In genomic region chr9:16445141-16445920, GRCh38 we compare ENCODE assay signal across 18 cellular contexts.
DNase-seq lines count a peak whose midpoint lies in the region; ATAC-seq and TF ChIP-seq lines count a peak whose summit lies in the region.
"Had no signal": no experiment of that assay in that cellular context is flagged by ENCODE, and none has a peak within 500 bp of the region (broad histone marks: within the 10 kb centered on the region; RNA-seq: fewer than 3 reads in every experiment).

No MANE protein-coding gene starts in this region.

- H4K20me1 ChIP-seq in fibroblast of lung (ENCODE audit: control insufficient read depth, extremely low read depth, insufficient read depth, low read length) = no peaks in the 10 kb centered on the region

- H3K9me3 ChIP-seq in fibroblast of lung (ENCODE audit: control insufficient read depth, insufficient read depth, low read depth, low read length) (no peaks in the 10 kb centered on the region), esophagus muscularis mucosa (no peaks in the 10 kb centered on the region)
- H3K9me3 ChIP-seq: ovary had no signal

- H3K27me3 ChIP-seq in fibroblast of lung (ENCODE audit: control insufficient read depth, insufficient read depth, low read length) (no peaks in the 10 kb centered on the region), esophagus muscularis mucosa (no peaks in the 10 kb centered on the region)
- H3K27me3 ChIP-seq: ovary had no signal

- H3K9me3 Mint-ChIP-seq in osteocyte (ENCODE audit: unreplicated experiment) = no peaks in the 10 kb centered on the region
- peaks cover 6% of the 10 kb centered on the region for H3K9me3 Mint-ChIP-seq in stimulated activated effector memory CD8-positive, alpha-beta T cell treated with anti-CD3 and anti-CD28 coated beads, Interleukin-12 subunit alpha, Interleukin-12 subunit beta, amount 100 ng/mL, for 72 hours
- H3K9me3 Mint-ChIP-seq: activated naive CD4-positive, alpha-beta T cell treated with anti-CD3 and anti-CD28 coated beads, Interleukin-2, amount 50 U/mL, for 24 hours; CD8-positive, alpha-beta T cell; endodermal cell had no signal

- H3K9ac ChIP-seq in fibroblast of lung (ENCODE audit: insufficient read depth, low read length) = no peak overlapping the region

- no peaks in the 10 kb centered on the region for H3K79me2 ChIP-seq in fibroblast of lung (ENCODE audit: control insufficient read depth, insufficient read depth, low read length)

- no peaks in the 10 kb centered on the region for H3K36me3 Mint-ChIP-seq in osteocyte (ENCODE audit: unreplicated experiment)
- H3K36me3 Mint-ChIP-seq in stimulated activated effector memory CD8-positive, alpha-beta T cell treated with anti-CD3 and anti-CD28 coated beads, Interleukin-12 subunit alpha, Interleukin-12 subunit beta, amount 100 ng/mL, for 72 hours = no peaks in the 10 kb centered on the region
- H3K36me3 Mint-ChIP-seq: activated naive CD4-positive, alpha-beta T cell treated with anti-CD3 and anti-CD28 coated beads, Interleukin-2, amount 50 U/mL, for 24 hours; CD8-positive, alpha-beta T cell had no signal

- intact Hi-C loops in esophagus muscularis mucosa (cut with DNase I) = no loop called here

- no peak for TF ChIP-seq EP300 in esophagus muscularis mucosa (IDR thresholded peaks at IDR 0.05)

- peaks cover 34% of the 10 kb centered on the region for H3K4me1 Mint-ChIP-seq in osteocyte (ENCODE audit: unreplicated experiment)
- no peaks in the 10 kb centered on the region for H3K4me1 Mint-ChIP-seq in stimulated activated effector memory CD8-positive, alpha-beta T cell treated with anti-CD3 and anti-CD28 coated beads, Interleukin-12 subunit alpha, Interleukin-12 subunit beta, amount 100 ng/mL, for 72 hours
- H3K4me1 Mint-ChIP-seq: activated naive CD4-positive, alpha-beta T cell treated with anti-CD3 and anti-CD28 coated beads, Interleukin-2, amount 50 U/mL, for 24 hours had no signal

- H3K27ac ChIP-seq in fibroblast of lung (ENCODE audit: insufficient read depth, low read length) = no peak overlapping the region
- no peak overlapping the region for H3K27ac ChIP-seq in esophagus muscularis mucosa (replicated peaks in 1 of 4)
- H3K27ac ChIP-seq: ovary had no signal

- no peak overlapping the region for H2AFZ ChIP-seq in fibroblast of lung (ENCODE audit: low read length)

- no peaks in the 10 kb centered on the region for H3K27me3 Mint-ChIP-seq in osteocyte (ENCODE audit: unreplicated experiment)
- H3K27me3 Mint-ChIP-seq: activated naive CD4-positive, alpha-beta T cell treated with anti-CD3 and anti-CD28 coated beads, Interleukin-2, amount 50 U/mL, for 24 hours had no signal

- H3K4me2 ChIP-seq in fibroblast of lung (ENCODE audit: extremely low read depth, insufficient read depth, low read length) = no peak overlapping the region

- H3K4me3 ChIP-seq in fibroblast of lung (replicated peaks in 1 of 4; ENCODE audit: control extremely low read depth in 1 of 4, insufficient read depth in 1 of 4, low read depth in 3 of 4, low read length in 4 of 4) = no peak overlapping the region
- no peak overlapping the region for H3K4me3 ChIP-seq in esophagus muscularis mucosa
- H3K4me3 ChIP-seq: ovary had no signal

- H3K4me3 Mint-ChIP-seq in osteocyte (ENCODE audit: unreplicated experiment) = no peak overlapping the region
- no peak overlapping the region for H3K4me3 Mint-ChIP-seq in stimulated activated effector memory CD8-positive, alpha-beta T cell treated with anti-CD3 and anti-CD28 coated beads, Interleukin-12 subunit alpha, Interleukin-12 subunit beta, amount 100 ng/mL, for 72 hours
- H3K4me3 Mint-ChIP-seq: activated naive CD4-positive, alpha-beta T cell treated with anti-CD3 and anti-CD28 coated beads, Interleukin-2, amount 50 U/mL, for 24 hours; CD8-positive, alpha-beta T cell; endodermal cell had no signal

- WGBS in esophagus muscularis mucosa = 74% methylated on average over 7 of the region's 7 CpGs

- peak overlapping the region; percentile 54 for H3K27ac Mint-ChIP-seq in osteocyte (ENCODE audit: unreplicated experiment)
- H3K27ac Mint-ChIP-seq in stimulated activated effector memory CD8-positive, alpha-beta T cell treated with anti-CD3 and anti-CD28 coated beads, Interleukin-12 subunit alpha, Interleukin-12 subunit beta, amount 100 ng/mL, for 72 hours = no peak overlapping the region
- H3K27ac Mint-ChIP-seq: activated naive CD4-positive, alpha-beta T cell treated with anti-CD3 and anti-CD28 coated beads, Interleukin-2, amount 50 U/mL, for 24 hours; CD8-positive, alpha-beta T cell; endodermal cell had no signal

- peaks cover 2% of the 10 kb centered on the region for H3K4me1 ChIP-seq in fibroblast of lung (ENCODE audit: control insufficient read depth, extremely low read depth, insufficient read depth, low read length)
- H3K4me1 ChIP-seq in esophagus muscularis mucosa = peaks cover 0 to 31% (median 26%) of the 10 kb centered on the region in 4 donors

- DNase-seq in GM04503 (ENCODE audit: low read depth) = peak; percentile 28
- peak; percentile 61 for DNase-seq in NCI-H69 (lab: John Stamatoyannopoulos, UW)
- DNase-seq in fibroblast of lung (ENCODE audit: low read depth in 2 of 2) = peak; percentile 72 to 73
- DNase-seq in osteocyte (ENCODE audit: extremely low spot score, unreplicated experiment) = no peak
- DNase-seq in stimulated activated effector memory CD8-positive, alpha-beta T cell treated with anti-CD3 and anti-CD28 coated beads, Interleukin-12 subunit alpha, Interleukin-12 subunit beta, amount 100 ng/mL, for 72 hours (ENCODE audit: low spot score in 2 of 2) = no peak
- DNase-seq in esophagus muscularis mucosa (ENCODE audit: extremely low spot score) = no peak
- no peak for DNase-seq in NAMALWA (ENCODE audit: low spot score)
- DNase-seq: activated CD4-positive, alpha-beta T cell treated with anti-CD3 and anti-CD28 coated beads for 48 hours; CD8-positive, alpha-beta T cell; central memory CD4-positive, alpha-beta T cell; endodermal cell; Kasumi-1; NCI-H2029 treated with DMSO at 0.1 percent for 48 hours; NK-92 treated with Interleukin-12 subunit alpha and Interleukin-12 subunit beta, amount 100 ng/mL, for 24 hours; ovary; Right ventricle myocardium superior; stimulated activated CD4-positive, alpha-beta T cell treated with anti-CD3 and anti-CD28 coated beads, Interleukin-12 subunit alpha, Interleukin-12 subunit beta, amount 100 ng/mL, for 4 hours had no signal

- no peak for TF ChIP-seq POLR2A in esophagus muscularis mucosa (IDR thresholded peaks at IDR 0.05; ENCODE audit: low read depth)

- H3K36me3 ChIP-seq in fibroblast of lung (ENCODE audit: control insufficient read depth, insufficient read depth, low read length) = no peaks in the 10 kb centered on the region
- no peaks in the 10 kb centered on the region for H3K36me3 ChIP-seq in esophagus muscularis mucosa
- H3K36me3 ChIP-seq: ovary had no signal

- ATAC-seq in stimulated activated effector memory CD8-positive, alpha-beta T cell treated with anti-CD3 and anti-CD28 coated beads, Interleukin-12 subunit alpha, Interleukin-12 subunit beta, amount 100 ng/mL, for 72 hours = no peak
- ATAC-seq: CD8-positive, alpha-beta T cell had no signal

- no peak for TF ChIP-seq CTCF in fibroblast of lung (conservative IDR thresholded peaks at IDR 0.05 in 1 of 2, IDR thresholded peaks at IDR 0.05 in 1 of 2; ENCODE audit: low read depth in 1 of 2, low read length in 2 of 2)
- no peak for TF ChIP-seq CTCF in osteocyte (IDR thresholded peaks at IDR 0.05)
- no peak for TF ChIP-seq CTCF in esophagus muscularis mucosa (IDR thresholded peaks at IDR 0.05)

Comparison
In these comparisons a context has a peak if more than half of its experiments do, and no peak if none do; other contexts are left out.
1. DNase-seq: peak in GM04503 (single experiment), NCI-H69 (single experiment) and fibroblast of lung (2 of 2); none in osteocyte (single experiment), stimulated activated effector memory CD8-positive, alpha-beta T cell treated with anti-CD3 and anti-CD28 coated beads, Interleukin-12 subunit alpha, Interleukin-12 subunit beta, amount 100 ng/mL, for 72 hours (0 of 2), esophagus muscularis mucosa (single experiment) and NAMALWA (single experiment).